ENCODE assay signal across 8 cellular contexts in the genomic region with DNA sequence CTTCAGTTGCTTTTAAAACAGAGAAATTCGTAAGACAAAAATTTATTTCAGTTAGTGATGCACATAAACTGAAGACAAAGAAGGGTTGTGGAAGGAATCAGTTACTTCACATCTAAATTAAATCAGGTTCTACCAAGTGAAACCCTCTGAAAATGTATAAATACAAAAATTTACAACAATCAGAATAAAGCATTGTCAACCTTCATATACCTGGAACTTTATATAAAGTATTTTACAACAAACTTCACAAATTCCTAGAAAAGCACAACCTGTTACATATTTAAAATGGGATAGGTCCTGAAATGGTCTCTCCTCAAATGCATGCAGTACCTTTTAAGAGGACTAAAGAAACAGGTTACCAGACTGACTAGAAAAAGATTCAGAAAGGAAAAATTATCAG. TPM values are rescaled to one million over a fixed set of nuclear protein-coding genes. Genes with fewer than 3 reads are reported as not detected.
DNase-seq lines count a peak whose midpoint lies in the region; ATAC-seq and TF ChIP-seq lines count a peak whose summit lies in the region.

No MANE protein-coding gene starts in this region.

- peaks cover 22 to 82% (median 28%) of the 10 kb centered on the region in 3 donors for H3K4me1 ChIP-seq in gastroesophageal sphincter
- no peaks in the 10 kb centered on the region for H3K4me1 ChIP-seq in naive thymus-derived CD4-positive, alpha-beta T cell (ENCODE audit: control insufficient read depth in 2 of 2, insufficient read depth in 2 of 2, low read length in 2 of 2)

- no peak for TF ChIP-seq EP300 in gastroesophageal sphincter (IDR thresholded peaks at IDR 0.05)

- H3K27ac ChIP-seq in SK-N-MC (0 out of 2 replicates have a peak overlapping the region, but pooled peaks have one; percentile 27), gastroesophageal sphincter (peak overlapping the region; percentile 76 to 79 (median 78))
- H3K27ac ChIP-seq in naive thymus-derived CD4-positive, alpha-beta T cell (ENCODE audit: low read depth, low read length), result no peak overlapping the region

- no peaks in the 10 kb centered on the region for H3K9me3 Mint-ChIP-seq in T-helper 1 cell treated with Interleukin-12 subunit alpha and Interleukin-12 subunit beta and Interleukin-4 antibody, amounts not matched to agents 30 μg/mL and 1 μg/mL, for 36 hours
- no peaks in the 10 kb centered on the region for H3K9me3 Mint-ChIP-seq in stimulated activated naive B cell treated with anti-CD40 and anti-IgM and Interleukin-4, amounts not matched to agents 10 μg/mL and 1 μg/mL and 100 μg/mL, for 72 hours
- H3K9me3 Mint-ChIP-seq in naive thymus-derived CD4-positive, alpha-beta T cell, result no peaks in the 10 kb centered on the region

- H3K36me3 Mint-ChIP-seq in T-helper 1 cell treated with Interleukin-12 subunit alpha and Interleukin-12 subunit beta and Interleukin-4 antibody, amounts not matched to agents 30 μg/mL and 1 μg/mL, for 36 hours (ENCODE audit: low read depth), result peaks cover 11% of the 10 kb centered on the region
- peaks cover 2 to 10% of the 10 kb centered on the region in 2 donors for H3K36me3 Mint-ChIP-seq in stimulated activated naive B cell treated with anti-CD40 and anti-IgM and Interleukin-4, amounts not matched to agents 10 μg/mL and 1 μg/mL and 100 μg/mL, for 72 hours
- H3K36me3 Mint-ChIP-seq in naive thymus-derived CD4-positive, alpha-beta T cell, result peaks cover 0 to 22% (median 10%) of the 10 kb centered on the region in 5 donors

- no peak for TF ChIP-seq CTCF in gastroesophageal sphincter (IDR thresholded peaks at IDR 0.05)

- H3K4me3 ChIP-seq in SK-N-MC (peak overlapping the region; percentile 64; the same call in 1 of the 2 replicates), gastroesophageal sphincter (peak overlapping the region; percentile 37 to 39)
- no peak overlapping the region for H3K4me3 ChIP-seq in naive thymus-derived CD4-positive, alpha-beta T cell (ENCODE audit: low read length)

- POLR2A ChIA-PET in naive thymus-derived CD4-positive, alpha-beta T cell (lab: Charles Lee), result interaction anchor here (1.5 kb wide), 1 partner anchor 11 kb away, joined by 5 read pairs; no protein-coding TSS in a partner anchor

- H3K27ac Mint-ChIP-seq in T-helper 1 cell treated with Interleukin-12 subunit alpha and Interleukin-12 subunit beta and Interleukin-4 antibody, amounts not matched to agents 30 μg/mL and 1 μg/mL, for 36 hours, result no peak overlapping the region
- no peak overlapping the region for H3K27ac Mint-ChIP-seq in stimulated activated naive B cell treated with anti-CD40 and anti-IgM and Interleukin-4, amounts not matched to agents 10 μg/mL and 1 μg/mL and 100 μg/mL, for 72 hours
- H3K27ac Mint-ChIP-seq in naive thymus-derived CD4-positive, alpha-beta T cell, result peak overlapping the region in 2 of 9 donors; percentile 49 to 64

- H3K4me1 Mint-ChIP-seq in T-helper 1 cell treated with Interleukin-12 subunit alpha and Interleukin-12 subunit beta and Interleukin-4 antibody, amounts not matched to agents 30 μg/mL and 1 μg/mL, for 36 hours (ENCODE audit: low read depth), result peaks cover 6% of the 10 kb centered on the region
- peaks cover 6 to 13% of the 10 kb centered on the region in 2 donors for H3K4me1 Mint-ChIP-seq in stimulated activated naive B cell treated with anti-CD40 and anti-IgM and Interleukin-4, amounts not matched to agents 10 μg/mL and 1 μg/mL and 100 μg/mL, for 72 hours
- H3K4me1 Mint-ChIP-seq in naive thymus-derived CD4-positive, alpha-beta T cell, result peaks cover 6 to 41% (median 15%) of the 10 kb centered on the region in 7 donors

- no peak overlapping the region for H3K9ac ChIP-seq in SK-N-MC (ENCODE audit: insufficient read length)

- CTCF ChIA-PET in naive thymus-derived CD4-positive, alpha-beta T cell (lab: Charles Lee), result no interaction called here

- ATAC-seq in gastroesophageal sphincter (no peak), GM19467 (IDR thresholded peaks at IDR 0.05; ENCODE audit: unreplicated experiment) (no peak)
- no peak for ATAC-seq in stimulated activated naive B cell treated with anti-CD40 and anti-IgM and Interleukin-4, amounts not matched to agents 10 μg/mL and 1 μg/mL and 100 μg/mL, for 72 hours (replicated peaks)
- ATAC-seq in naive thymus-derived CD4-positive, alpha-beta T cell, result no peak

- WGBS in gastroesophageal sphincter (ENCODE audit: low coverage in 1 of 2), 2 donors, result 0 to 25% methylated on average over 1 of the region's 1 CpG

- H3K9me3 ChIP-seq in SK-N-MC (ENCODE audit: low read depth, low read length) (no peaks in the 10 kb centered on the region), gastroesophageal sphincter (no peaks in the 10 kb centered on the region)
- no peaks in the 10 kb centered on the region for H3K9me3 ChIP-seq in naive thymus-derived CD4-positive, alpha-beta T cell (ENCODE audit: control insufficient read depth in 2 of 3, low read length in 3 of 3)

- no peaks in the 10 kb centered on the region for H3K27me3 ChIP-seq in gastroesophageal sphincter
- H3K27me3 ChIP-seq in naive thymus-derived CD4-positive, alpha-beta T cell (ENCODE audit: control insufficient read depth in 2 of 2, insufficient read depth in 2 of 2, low read length in 2 of 2), result no peaks in the 10 kb centered on the region

- no peak for DNase-seq in T-helper 1 cell
- no peak for DNase-seq in SK-N-MC (ENCODE audit: low read depth, low spot score)
- DNase-seq in stimulated activated naive B cell treated with anti-CD40 and anti-IgM and Interleukin-4, amounts not matched to agents 10 μg/mL and 1 μg/mL and 100 μg/mL, for 72 hours, result no peak
- no peak for DNase-seq in LoVo (ENCODE audit: low spot score)
- no peak for DNase-seq in naive thymus-derived CD4-positive, alpha-beta T cell

- no peaks in the 10 kb centered on the region for H3K36me3 ChIP-seq in SK-N-MC (ENCODE audit: insufficient read depth, low read length)
- peaks cover 0 to 8% of the 10 kb centered on the region in 2 donors for H3K36me3 ChIP-seq in gastroesophageal sphincter
- peaks cover 0 to 24% (median 10%) of the 10 kb centered on the region in 3 experiments for H3K36me3 ChIP-seq in naive thymus-derived CD4-positive, alpha-beta T cell (ENCODE audit: control insufficient read depth in 2 of 3, insufficient read depth in 3 of 3, low read length in 3 of 3)

- intact Hi-C loops in naive thymus-derived CD4-positive, alpha-beta T cell (cut with micrococcal nuclease), result loop anchor here (1.0 to 2.0 kb wide), 3 partner anchors 13 to 78 kb away; partner anchors contain the start of gene ATOSA (in 1 of the 2)

- no peak for TF ChIP-seq POLR2A in gastroesophageal sphincter (IDR thresholded peaks at IDR 0.05)

- H3K4me3 Mint-ChIP-seq in T-helper 1 cell treated with Interleukin-12 subunit alpha and Interleukin-12 subunit beta and Interleukin-4 antibody, amounts not matched to agents 30 μg/mL and 1 μg/mL, for 36 hours, result peak overlapping the region; percentile 16
- peak overlapping the region; percentile 54 to 74 for H3K4me3 Mint-ChIP-seq in stimulated activated naive B cell treated with anti-CD40 and anti-IgM and Interleukin-4, amounts not matched to agents 10 μg/mL and 1 μg/mL and 100 μg/mL, for 72 hours
- peak overlapping the region in 2 of 10 donors; percentile 50 to 62 for H3K4me3 Mint-ChIP-seq in naive thymus-derived CD4-positive, alpha-beta T cell

- no peaks in the 10 kb centered on the region for H3K27me3 Mint-ChIP-seq in T-helper 1 cell treated with Interleukin-12 subunit alpha and Interleukin-12 subunit beta and Interleukin-4 antibody, amounts not matched to agents 30 μg/mL and 1 μg/mL, for 36 hours (ENCODE audit: low read depth)
- no peaks in the 10 kb centered on the region for H3K27me3 Mint-ChIP-seq in stimulated activated naive B cell treated with anti-CD40 and anti-IgM and Interleukin-4, amounts not matched to agents 10 μg/mL and 1 μg/mL and 100 μg/mL, for 72 hours
- H3K27me3 Mint-ChIP-seq in naive thymus-derived CD4-positive, alpha-beta T cell, result no peaks in the 10 kb centered on the region

RNA-seq across cellular contexts. Expression of gene ATOSA, which starts 26.9 kb away (rescaled TPM):
- 100 to 1,000 TPM in 1 of 4 donors, 10 to 100 TPM in 3; 32.6 to 105 (median 64.3) TPM for total RNA-seq in gastroesophageal sphincter
- total RNA-seq in naive thymus-derived CD4-positive, alpha-beta T cell, result 100 to 1,000 TPM in 2 of 5 experiments, 10 to 100 TPM in 3; 35.1 to 117 (median 95.7) TPM
- 1 to 10 TPM; 8.3 to 9.3 TPM for polyA plus RNA-seq in naive thymus-derived CD4-positive, alpha-beta T cell
